17 cellular contexts compared by ENCODE assay signal in the genomic region with DNA sequence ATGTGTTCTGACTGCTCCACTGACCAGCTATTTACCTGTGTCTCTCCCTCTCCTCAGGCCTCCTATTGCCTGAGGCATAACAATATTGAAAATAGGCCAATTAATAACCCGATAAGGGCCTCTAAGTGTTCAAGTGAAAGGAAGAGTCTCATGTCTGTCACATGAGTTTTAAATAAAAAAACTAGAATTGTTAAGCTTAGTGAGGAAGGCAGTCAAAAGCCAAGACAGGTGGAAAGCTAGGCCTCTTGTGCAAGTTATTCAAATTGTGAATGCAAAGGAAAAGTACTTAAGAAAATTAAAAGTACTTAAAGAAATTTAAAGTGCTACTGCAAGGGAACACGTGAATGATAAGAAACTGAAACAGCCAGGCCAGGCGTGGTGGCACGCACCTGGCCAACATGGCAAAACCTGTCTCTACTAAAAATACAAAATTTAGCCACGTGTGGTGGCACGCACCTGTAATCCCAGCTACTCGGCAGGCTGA. TPM values are rescaled to one million over a fixed set of nuclear protein-coding genes. Genes with fewer than 3 reads are reported as not detected.
DNase-seq lines count a peak whose midpoint lies in the region; ATAC-seq and TF ChIP-seq lines count a peak whose summit lies in the region.
"Had no signal": no experiment of that assay in that cellular context is flagged by ENCODE, and none has a peak within 500 bp of the region (broad histone marks: within the 10 kb centered on the region; RNA-seq: fewer than 3 reads in every experiment).

No MANE protein-coding gene starts in this region.

- no peak overlapping the region for H3K4me2 ChIP-seq in GM23338

- no peak for TF ChIP-seq CTCF in GM23338 (conservative IDR thresholded peaks at IDR 0.05; ENCODE audit: low read depth in 2 of 2)
- TF ChIP-seq CTCF in WERI-Rb-1 (IDR thresholded peaks at IDR 0.05; ENCODE audit: low read depth, low read length) = no peak

- ATAC-seq in GM19023 (IDR thresholded peaks at IDR 0.05; ENCODE audit: unreplicated experiment) = peak; percentile 59
- ATAC-seq in GM23338 = no peak
- ATAC-seq in HG03432 (IDR thresholded peaks at IDR 0.05; ENCODE audit: unreplicated experiment) = peak; percentile 79
- peak; percentile 74 for ATAC-seq in memory B cell (ENCODE audit: low read depth)
- ATAC-seq: gastrocnemius medialis had no signal

- no peaks in the 10 kb centered on the region for H3K9me3 Mint-ChIP-seq in GM23338
- no peaks in the 10 kb centered on the region for H3K9me3 Mint-ChIP-seq in memory B cell

- H3K27me3 Mint-ChIP-seq in GM23338 (ENCODE audit: insufficient read depth, low read depth, poor library complexity) (peaks cover 3% of the 10 kb centered on the region), memory B cell (no peaks in the 10 kb centered on the region)

- no peaks in the 10 kb centered on the region for H3F3A ChIP-seq in GM23338 (replicated peaks; ENCODE audit: low read depth)

- H3K27ac Mint-ChIP-seq in GM23338 = no peak overlapping the region
- H3K27ac Mint-ChIP-seq in memory B cell = peak overlapping the region; percentile 78

- no peak overlapping the region for H3K4me3 ChIP-seq in GM23338
- H3K4me3 ChIP-seq in WERI-Rb-1 (ENCODE audit: low read depth, low read length) = no peak overlapping the region
- H3K4me3 ChIP-seq: gastrocnemius medialis had no signal

- peak overlapping the region; percentile 16; the same call in 1 of the 2 replicates for H2AFZ ChIP-seq in GM23338

- no peak overlapping the region for H3K4me3 Mint-ChIP-seq in GM23338
- peak overlapping the region; percentile 73 for H3K4me3 Mint-ChIP-seq in memory B cell

- H3K4me1 Mint-ChIP-seq in GM23338 = no peaks in the 10 kb centered on the region
- peaks cover 9% of the 10 kb centered on the region for H3K4me1 Mint-ChIP-seq in memory B cell

- H3K27ac ChIP-seq in GM23338 (ENCODE audit: low read depth) = no peak overlapping the region
- H3K27ac ChIP-seq in WERI-Rb-1 = no peak overlapping the region
- H3K27ac ChIP-seq: gastrocnemius medialis had no signal

- H3K36me3 ChIP-seq in GM23338 (ENCODE audit: insufficient read depth) = no peaks in the 10 kb centered on the region
- no peaks in the 10 kb centered on the region for H3K36me3 ChIP-seq in WERI-Rb-1
- H3K36me3 ChIP-seq: gastrocnemius medialis had no signal

- no peaks in the 10 kb centered on the region for H3K36me3 Mint-ChIP-seq in GM23338 (ENCODE audit: low read depth)
- H3K36me3 Mint-ChIP-seq in memory B cell = no peaks in the 10 kb centered on the region

- no peaks in the 10 kb centered on the region for H3K9me2 ChIP-seq in GM23338 (ENCODE audit: insufficient read depth)

- H3K27me3 ChIP-seq in GM23338 (ENCODE audit: insufficient read depth) (no peaks in the 10 kb centered on the region), WERI-Rb-1 (ENCODE audit: insufficient read depth, low read depth, severe bottlenecking) (no peaks in the 10 kb centered on the region)
- H3K27me3 ChIP-seq: gastrocnemius medialis had no signal

- H4K20me1 ChIP-seq in GM23338 (replicated peaks; ENCODE audit: insufficient read depth) = no peaks in the 10 kb centered on the region

- no peaks in the 10 kb centered on the region for H3K9me3 ChIP-seq in WERI-Rb-1 (ENCODE audit: severe bottlenecking)
- H3K9me3 ChIP-seq: gastrocnemius medialis had no signal

- no peaks in the 10 kb centered on the region for H3K79me2 ChIP-seq in GM23338 (replicated peaks; ENCODE audit: insufficient read depth)

- H3K4me1 ChIP-seq in GM23338 (ENCODE audit: insufficient read depth) = no peaks in the 10 kb centered on the region
- H3K4me1 ChIP-seq: gastrocnemius medialis had no signal

- DNase-seq in GM23338 (ENCODE audit: low spot score) = no peak
- no peak for DNase-seq in memory B cell (ENCODE audit: low spot score in 2 of 2)
- no peak for DNase-seq in SHP77 (lab: John Stamatoyannopoulos, UW)
- DNase-seq in WERI-Rb-1 = no peak
- DNase-seq in NCI-H1436 treated with DMSO at 0.1 percent for 48 hours (lab: John Stamatoyannopoulos, UW) = no peak
- no peak for DNase-seq in NCI-H748 (lab: John Stamatoyannopoulos, UW; ENCODE audit: unreplicated experiment)
- DNase-seq: activated effector memory CD4-positive, alpha-beta T cell treated with Interleukin-2 at 50 U/mL for 16 hours; effector memory CD4-positive, alpha-beta T cell; gastrocnemius medialis; NCI-H2171 treated with DMSO at 0.1 percent for 48 hours; OCI-M1; stimulated activated CD4-positive, alpha-beta T cell treated with anti-CD3 and anti-CD28 coated beads, Interleukin-4, amount 100 ng/mL, for 24 hours; T-helper 2 cell had no signal

TF ChIP-seq in GM23338, 12 proteins besides CTCF, POLR2A, EP300 and RAD21:
- TF ChIP-seq ZNF331 (CRISPR knock-in tag; IDR thresholded peaks at IDR 0.05; ENCODE audit: low read depth) (no peak), CREB1 (CRISPR knock-in tag; IDR thresholded peaks at IDR 0.05; ENCODE audit: low read depth) (no peak), EZH2phosphoT487 (IDR thresholded peaks at IDR 0.05; ENCODE audit: unreplicated experiment) (no peak), ZNF114 (CRISPR knock-in tag; IDR thresholded peaks at IDR 0.05) (no peak), ETS1 (IDR thresholded peaks at IDR 0.05) (no peak), NANOG (IDR thresholded peaks at IDR 0.05; ENCODE audit: borderline replicate concordance) (no peak), POLR2AphosphoS5 (IDR thresholded peaks at IDR 0.05; ENCODE audit: low read depth) (no peak), JUNB (IDR thresholded peaks at IDR 0.05; ENCODE audit: unreplicated experiment) (no peak), STAT1 (IDR thresholded peaks at IDR 0.05; ENCODE audit: unreplicated experiment) (no peak)
- TF ChIP-seq, protein P1, sequence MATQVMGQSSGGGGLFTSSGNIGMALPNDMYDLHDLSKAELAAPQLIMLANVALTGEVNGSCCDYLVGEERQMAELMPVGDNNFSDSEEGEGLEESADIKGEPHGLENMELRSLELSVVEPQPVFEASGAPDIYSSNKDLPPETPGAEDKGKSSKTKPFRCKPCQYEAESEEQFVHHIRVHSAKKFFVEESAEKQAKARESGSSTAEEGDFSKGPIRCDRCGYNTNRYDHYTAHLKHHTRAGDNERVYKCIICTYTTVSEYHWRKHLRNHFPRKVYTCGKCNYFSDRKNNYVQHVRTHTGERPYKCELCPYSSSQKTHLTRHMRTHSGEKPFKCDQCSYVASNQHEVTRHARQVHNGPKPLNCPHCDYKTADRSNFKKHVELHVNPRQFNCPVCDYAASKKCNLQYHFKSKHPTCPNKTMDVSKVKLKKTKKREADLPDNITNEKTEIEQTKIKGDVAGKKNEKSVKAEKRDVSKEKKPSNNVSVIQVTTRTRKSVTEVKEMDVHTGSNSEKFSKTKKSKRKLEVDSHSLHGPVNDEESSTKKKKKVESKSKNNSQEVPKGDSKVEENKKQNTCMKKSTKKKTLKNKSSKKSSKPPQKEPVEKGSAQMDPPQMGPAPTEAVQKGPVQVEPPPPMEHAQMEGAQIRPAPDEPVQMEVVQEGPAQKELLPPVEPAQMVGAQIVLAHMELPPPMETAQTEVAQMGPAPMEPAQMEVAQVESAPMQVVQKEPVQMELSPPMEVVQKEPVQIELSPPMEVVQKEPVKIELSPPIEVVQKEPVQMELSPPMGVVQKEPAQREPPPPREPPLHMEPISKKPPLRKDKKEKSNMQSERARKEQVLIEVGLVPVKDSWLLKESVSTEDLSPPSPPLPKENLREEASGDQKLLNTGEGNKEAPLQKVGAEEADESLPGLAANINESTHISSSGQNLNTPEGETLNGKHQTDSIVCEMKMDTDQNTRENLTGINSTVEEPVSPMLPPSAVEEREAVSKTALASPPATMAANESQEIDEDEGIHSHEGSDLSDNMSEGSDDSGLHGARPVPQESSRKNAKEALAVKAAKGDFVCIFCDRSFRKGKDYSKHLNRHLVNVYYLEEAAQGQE (IDR thresholded peaks at IDR 0.05; ENCODE audit: unreplicated experiment) = no peak

RNA-seq across cellular contexts. Expression of gene TAF4B, which starts 44.9 kb away (rescaled TPM):
- total RNA-seq in GM23338 (2014; rRNA removed; shearing (Covaris generic)) = 15.2 and 27.3 TPM in 2 replicates
- 8.1 and 9.4 TPM in 2 replicates for polyA plus RNA-seq in GM23338 (2016; fragmentation: Nextera tagmentation; extraction: Ambion mirVana)

RNA-seq across cellular contexts. Expression of gene PSMA8, which starts 47.7 kb away (rescaled TPM):
- total RNA-seq in GM23338 (2014; rRNA removed; shearing (Covaris generic)) = not detected in 2 replicates
- not detected in 2 replicates for polyA plus RNA-seq in GM23338 (2016; fragmentation: Nextera tagmentation; extraction: Ambion mirVana)
- total RNA-seq: G401, gastrocnemius medialis, myocyte had no signal
